Comparison of ENCODE assay signal across 8 cellular contexts in the genomic region with DNA sequence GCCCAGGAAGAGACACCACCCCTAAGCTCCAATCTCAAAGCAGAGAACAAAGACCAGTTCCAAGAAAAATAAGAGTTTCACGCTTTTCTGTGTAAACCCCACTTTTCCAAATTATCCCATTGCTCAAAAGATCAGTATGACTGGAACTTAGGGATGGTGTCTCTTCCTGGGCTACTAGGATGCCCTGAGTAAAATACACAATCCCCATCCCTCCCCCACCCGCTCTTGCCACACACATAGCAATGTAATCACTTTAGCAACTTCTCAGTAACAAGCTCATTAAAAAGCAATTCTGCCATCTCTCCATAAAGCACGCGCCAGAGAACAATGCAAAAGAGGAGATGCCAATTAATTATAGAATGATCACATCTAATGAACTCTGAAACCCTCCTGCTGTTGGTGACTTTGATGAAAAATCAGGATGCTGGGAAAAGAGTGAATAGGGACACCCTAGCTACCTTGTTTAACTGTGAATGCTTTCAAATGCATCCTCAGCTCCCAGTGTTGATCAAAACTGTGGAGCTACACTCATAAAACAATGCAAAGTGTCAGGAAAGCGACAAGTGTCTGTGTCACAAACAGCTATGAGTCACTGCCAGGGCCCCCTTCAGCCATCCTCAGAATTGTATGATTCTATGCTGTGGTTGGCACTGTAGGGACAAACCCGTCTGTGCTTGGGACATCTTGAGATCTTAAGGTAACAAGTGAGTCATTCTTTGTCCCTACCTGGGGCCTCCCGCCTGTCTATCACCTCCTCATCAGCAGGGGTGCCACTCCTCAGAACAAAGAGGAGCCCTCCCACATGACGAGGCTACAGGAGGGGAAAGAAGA. TPM values are rescaled to one million over a fixed set of nuclear protein-coding genes. Genes with fewer than 3 reads are reported as not detected.
A peak's percentile ranks its signal among the peaks of the same experiment; 100 is the strongest.
DNase-seq lines count a peak whose midpoint lies in the region; ATAC-seq, FAIRE-seq and TF ChIP-seq lines count a peak whose summit lies in the region.

No MANE protein-coding gene starts in this region.

- no peaks in the 10 kb centered on the region for H3K9me3 ChIP-seq in CD4-positive, CD25-positive, alpha-beta regulatory T cell (ENCODE audit: control insufficient read depth in 2 of 2, low read length in 2 of 2)
- H3K9me3 ChIP-seq in body of pancreas: no peaks in the 10 kb centered on the region

- TF ChIP-seq CTCF in body of pancreas (IDR thresholded peaks at IDR 0.05): no peak

- H3K27me3 Mint-ChIP-seq in CD4-positive, CD25-positive, alpha-beta regulatory T cell: no peaks in the 10 kb centered on the region
- H3K27me3 Mint-ChIP-seq in T-cell: no peaks in the 10 kb centered on the region
- H3K27me3 Mint-ChIP-seq in activated naive CD4-positive, alpha-beta T cell treated with anti-CD3 and anti-CD28 coated beads, Interleukin-2, amount 50 U/mL, for 24 hours: no peaks in the 10 kb centered on the region

- peak overlapping the region in 1 of 3 donors; percentile 49 for H3K27ac Mint-ChIP-seq in CD4-positive, CD25-positive, alpha-beta regulatory T cell
- H3K27ac Mint-ChIP-seq in T-cell: peak overlapping the region in 1 of 2 donors; percentile 13
- H3K27ac Mint-ChIP-seq in activated naive CD4-positive, alpha-beta T cell treated with anti-CD3 and anti-CD28 coated beads, Interleukin-2, amount 50 U/mL, for 24 hours: peak overlapping the region; percentile 93

- DNase-seq in CD4-positive, CD25-positive, alpha-beta regulatory T cell: peak in 1 of 3 donors; percentile 47
- DNase-seq in T-cell (peak in 3 of 34 experiments; percentile 23 to 58 (median 35)), sciatic nerve (ENCODE audit: low spot score) (no peak), urothelium cell line (ENCODE audit: low spot score) (no peak), body of pancreas (no peak), GM19239 (ENCODE audit: insufficient read length, low spot score) (no peak), OCI-M2 (lab: John Stamatoyannopoulos, UW; ENCODE audit: unreplicated experiment) (no peak)

- no peak overlapping the region for H3K4me3 ChIP-seq in CD4-positive, CD25-positive, alpha-beta regulatory T cell (ENCODE audit: low read depth, low read length)
- H3K4me3 ChIP-seq in body of pancreas: no peak overlapping the region

- no peaks in the 10 kb centered on the region for H3K4me1 ChIP-seq in CD4-positive, CD25-positive, alpha-beta regulatory T cell (ENCODE audit: control insufficient read depth, insufficient read depth, low read length, poor library complexity, severe bottlenecking)
- no peaks in the 10 kb centered on the region for H3K4me1 ChIP-seq in body of pancreas

- POLR2A ChIA-PET in T-cell (lab: Charles Lee): interaction anchor here (0.5 to 0.6 kb wide), 3 partner anchors 16 to 613 kb away, joined by 4 to 10 read pairs (median 5); no protein-coding TSS in a partner anchor

- TF ChIP-seq POLR2A in body of pancreas (IDR thresholded peaks at IDR 0.05): no peak

- CTCF ChIA-PET in T-cell (lab: Charles Lee): interaction anchor here in 1 of 2 donors (0.6 kb wide), 1 partner anchor 416 kb away, joined by 3 read pairs; no protein-coding TSS in a partner anchor

- peaks cover 12% of the 10 kb centered on the region for H3K36me3 ChIP-seq in CD4-positive, CD25-positive, alpha-beta regulatory T cell (ENCODE audit: control insufficient read depth, insufficient read depth, low read length)
- H3K36me3 ChIP-seq in body of pancreas (replicated peaks in 1 of 2; ENCODE audit: insufficient read depth in 1 of 2, low read depth in 2 of 2): no peaks in the 10 kb centered on the region

- WGBS in body of pancreas, 2 donors: 78 to 88% methylated on average over 5 to 8 of the region's 8 CpGs

- no peak overlapping the region for H3K4me3 Mint-ChIP-seq in CD4-positive, CD25-positive, alpha-beta regulatory T cell
- H3K4me3 Mint-ChIP-seq in T-cell: no peak overlapping the region
- peak overlapping the region; percentile 66 for H3K4me3 Mint-ChIP-seq in activated naive CD4-positive, alpha-beta T cell treated with anti-CD3 and anti-CD28 coated beads, Interleukin-2, amount 50 U/mL, for 24 hours

- ATAC-seq in CD4-positive, CD25-positive, alpha-beta regulatory T cell (ENCODE audit: low read depth in 2 of 2): peak; percentile 71 to 78
- peak; percentile 45 to 77 (median 74) for ATAC-seq in T-cell (replicated peaks in 1 of 4)
- ATAC-seq in sciatic nerve: peak; percentile 33
- no peak for ATAC-seq in body of pancreas

- no peak overlapping the region for H3K27ac ChIP-seq in CD4-positive, CD25-positive, alpha-beta regulatory T cell (ENCODE audit: insufficient read depth, low read length, poor library complexity, severe bottlenecking)
- H3K27ac ChIP-seq in body of pancreas: no peak overlapping the region

- H3K9me3 Mint-ChIP-seq in CD4-positive, CD25-positive, alpha-beta regulatory T cell: no peaks in the 10 kb centered on the region
- no peaks in the 10 kb centered on the region for H3K9me3 Mint-ChIP-seq in T-cell
- no peaks in the 10 kb centered on the region for H3K9me3 Mint-ChIP-seq in activated naive CD4-positive, alpha-beta T cell treated with anti-CD3 and anti-CD28 coated beads, Interleukin-2, amount 50 U/mL, for 24 hours

- H3K27me3 ChIP-seq in CD4-positive, CD25-positive, alpha-beta regulatory T cell (ENCODE audit: control insufficient read depth, insufficient read depth, low read length): no peaks in the 10 kb centered on the region
- no peaks in the 10 kb centered on the region for H3K27me3 ChIP-seq in body of pancreas

- peaks cover 5 to 48% (median 41%) of the 10 kb centered on the region in 4 donors for H3K4me1 Mint-ChIP-seq in CD4-positive, CD25-positive, alpha-beta regulatory T cell
- H3K4me1 Mint-ChIP-seq in T-cell: peaks cover 57 to 66% (median 65%) of the 10 kb centered on the region in 3 donors
- peaks cover 77% of the 10 kb centered on the region for H3K4me1 Mint-ChIP-seq in activated naive CD4-positive, alpha-beta T cell treated with anti-CD3 and anti-CD28 coated beads, Interleukin-2, amount 50 U/mL, for 24 hours

- peaks cover 35% of the 10 kb centered on the region for H3K36me3 Mint-ChIP-seq in CD4-positive, CD25-positive, alpha-beta regulatory T cell
- H3K36me3 Mint-ChIP-seq in T-cell: peaks cover 39% of the 10 kb centered on the region
- H3K36me3 Mint-ChIP-seq in activated naive CD4-positive, alpha-beta T cell treated with anti-CD3 and anti-CD28 coated beads, Interleukin-2, amount 50 U/mL, for 24 hours: peaks cover 39% of the 10 kb centered on the region

- FAIRE-seq in urothelium cell line (lab: Jason Lieb, UNC): no peak
- no peak for FAIRE-seq in GM19239 (lab: Jason Lieb, UNC)

- intact Hi-C loops in sciatic nerve (cut with DNase I) (no loop called here), body of pancreas (cut with DNase I) (no loop called here)

RNA-seq across cellular contexts. Expression of a gene that starts 42.6 kb away (rescaled TPM):
- 64.3 TPM for total RNA-seq in CD4-positive, CD25-positive, alpha-beta regulatory T cell
- 10 to 100 TPM in 1 of 4 donors, 1 to 10 TPM in 3; 5.9 to 10.7 (median 8.8) TPM for polyA plus RNA-seq in CD4-positive, CD25-positive, alpha-beta regulatory T cell
- 10 to 100 TPM; 56.8 to 90.6 (median 65.7) TPM for total RNA-seq in T-cell
- 79.1 TPM for total RNA-seq in sciatic nerve
- 1 to 10 TPM; 4.6 to 9.3 TPM for total RNA-seq in body of pancreas
